Comparison of ENCODE assay signal across 16 cellular contexts in the genomic region with DNA sequence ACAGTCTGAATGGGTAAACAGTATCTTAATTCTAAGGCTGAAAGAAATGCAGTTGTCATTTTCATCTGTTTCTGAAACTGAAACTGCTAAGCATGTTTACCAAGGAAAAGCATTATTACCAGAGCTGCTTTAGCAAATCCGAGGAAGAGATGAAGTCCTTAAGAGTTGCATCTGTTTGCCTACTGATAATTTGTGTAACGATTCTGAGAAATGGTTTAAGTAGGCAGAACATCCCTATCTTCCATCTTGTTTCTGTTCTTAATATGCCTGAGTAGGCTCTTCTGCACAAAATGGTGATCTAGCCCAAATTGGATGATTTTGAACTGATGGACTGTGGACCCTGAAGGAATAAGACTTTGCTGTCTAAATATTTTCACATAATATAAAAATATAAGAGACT. TPM values are rescaled to one million over a fixed set of nuclear protein-coding genes. Genes with fewer than 3 reads are reported as not detected.
A peak's percentile ranks its signal among the peaks of the same experiment; 100 is the strongest.
DNase-seq lines count a peak whose midpoint lies in the region; ATAC-seq lines count a peak whose summit lies in the region.
"Had no signal": no experiment of that assay in that cellular context is flagged by ENCODE, and none has a peak within 500 bp of the region (broad histone marks: within the 10 kb centered on the region; RNA-seq: fewer than 3 reads in every experiment).

No MANE protein-coding gene starts in this region.

- peaks cover 21% of the 10 kb centered on the region for H3K4me1 Mint-ChIP-seq in activated CD8-positive, alpha-beta memory T cell treated with anti-CD3 and anti-CD28 coated beads, Interleukin-2, amount 10 ng/mL, durations not matched to agents 7 days and 5 days
- H3K4me1 Mint-ChIP-seq in activated T-helper 17 cell treated with anti-CD3 and anti-CD28 coated beads, Interleukin-2, amount 50 U/mL, for 72 hours, result peaks cover 2% of the 10 kb centered on the region

- H3K9me3 Mint-ChIP-seq in activated CD8-positive, alpha-beta memory T cell treated with anti-CD3 and anti-CD28 coated beads, Interleukin-2, amount 10 ng/mL, durations not matched to agents 7 days and 5 days (ENCODE audit: low read depth), result no peaks in the 10 kb centered on the region
- H3K9me3 Mint-ChIP-seq in activated T-helper 17 cell treated with anti-CD3 and anti-CD28 coated beads, Interleukin-2, amount 50 U/mL, for 72 hours, result no peaks in the 10 kb centered on the region
- H3K9me3 Mint-ChIP-seq: IgD-negative memory B cell had no signal

- no peak overlapping the region for H3K4me3 ChIP-seq in skeletal muscle tissue (ENCODE audit: low read length in 3 of 3)
- H3K4me3 ChIP-seq in effector memory CD4-positive, alpha-beta T cell (ENCODE audit: insufficient read depth, low read depth, low read length, poor library complexity, severe bottlenecking), result no peak overlapping the region
- H3K4me3 ChIP-seq: PC-9 had no signal

- no peak overlapping the region for H3K9ac ChIP-seq in skeletal muscle tissue (ENCODE audit: low read depth in 1 of 3, low read length in 3 of 3)

- H3K4me1 ChIP-seq in skeletal muscle tissue (ENCODE audit: control insufficient read depth in 3 of 3, insufficient read depth in 3 of 3, low read length in 3 of 3), result peaks cover 3 to 7% (median 4%) of the 10 kb centered on the region in 3 donors
- H3K4me1 ChIP-seq in effector memory CD4-positive, alpha-beta T cell (ENCODE audit: control insufficient read depth, insufficient read depth, low read length, poor library complexity, severe bottlenecking), result peaks cover 3% of the 10 kb centered on the region

- CTCF ChIA-PET in activated CD8-positive, alpha-beta memory T cell treated with anti-CD3 and anti-CD28 coated beads, Interleukin-2, amount 10 ng/mL, durations not matched to agents 7 days and 5 days (lab: Charles Lee), result no interaction called here

- no peak for DNase-seq in activated CD8-positive, alpha-beta memory T cell treated with anti-CD3 and anti-CD28 coated beads, Interleukin-2, amount 10 ng/mL, durations not matched to agents 7 days and 5 days
- no peak for DNase-seq in activated CD8-positive, alpha-beta memory T cell treated with anti-CD3 and anti-CD28 coated beads, Interleukin-2, amount 50 U/mL, for 48 hours
- DNase-seq in OCI-M1 (lab: John Stamatoyannopoulos, UW) (peak; percentile 83), HT-29 (ENCODE audit: low spot score) (no peak), AG08396 (ENCODE audit: low spot score) (no peak)
- no peak for DNase-seq in effector memory CD4-positive, alpha-beta T cell
- DNase-seq: COR-L47, HCEC 1CT, NCI-H187, NCI-H2171 treated with DMSO at 0.1 percent for 48 hours, NCI-H446 treated with DMSO at 0.1 percent for 48 hours, PC-9 had no signal

- peak overlapping the region; percentile 1 for H3K27ac ChIP-seq in skeletal muscle tissue (ENCODE audit: low read depth, low read length)
- no peak overlapping the region for H3K27ac ChIP-seq in effector memory CD4-positive, alpha-beta T cell (ENCODE audit: insufficient read depth, low read length, poor library complexity, severe bottlenecking)
- H3K27ac ChIP-seq: C4-2B, PC-9 had no signal

- no peak overlapping the region for H3K4me3 Mint-ChIP-seq in activated CD8-positive, alpha-beta memory T cell treated with anti-CD3 and anti-CD28 coated beads, Interleukin-2, amount 10 ng/mL, durations not matched to agents 7 days and 5 days
- no peak overlapping the region for H3K4me3 Mint-ChIP-seq in activated T-helper 17 cell treated with anti-CD3 and anti-CD28 coated beads, Interleukin-2, amount 50 U/mL, for 72 hours

- peaks cover 24% of the 10 kb centered on the region for H3K36me3 Mint-ChIP-seq in activated CD8-positive, alpha-beta memory T cell treated with anti-CD3 and anti-CD28 coated beads, Interleukin-2, amount 10 ng/mL, durations not matched to agents 7 days and 5 days
- H3K36me3 Mint-ChIP-seq in activated T-helper 17 cell treated with anti-CD3 and anti-CD28 coated beads, Interleukin-2, amount 50 U/mL, for 72 hours (ENCODE audit: low read depth), result peaks cover 50% of the 10 kb centered on the region

- peaks cover 0 to 9% (median 0%) of the 10 kb centered on the region in 3 donors for H3K36me3 ChIP-seq in skeletal muscle tissue (ENCODE audit: control insufficient read depth in 3 of 3, insufficient read depth in 3 of 3, low read length in 3 of 3)
- peaks cover 13% of the 10 kb centered on the region for H3K36me3 ChIP-seq in effector memory CD4-positive, alpha-beta T cell (ENCODE audit: control insufficient read depth, insufficient read depth, low read length)

- H3K9me3 ChIP-seq in skeletal muscle tissue (ENCODE audit: control insufficient read depth in 3 of 3, low read length in 3 of 3), result no peaks in the 10 kb centered on the region
- H3K9me3 ChIP-seq in effector memory CD4-positive, alpha-beta T cell (ENCODE audit: control insufficient read depth, low read length), result no peaks in the 10 kb centered on the region

- no peak for ATAC-seq in activated CD8-positive, alpha-beta memory T cell treated with anti-CD3 and anti-CD28 coated beads, Interleukin-2, amount 10 ng/mL, durations not matched to agents 7 days and 5 days
- ATAC-seq in activated T-helper 17 cell treated with anti-CD3 and anti-CD28 coated beads, Interleukin-2, amount 50 U/mL, for 72 hours (replicated peaks), result no peak

- no peaks in the 10 kb centered on the region for H3K27me3 ChIP-seq in skeletal muscle tissue (ENCODE audit: control insufficient read depth in 3 of 3, insufficient read depth in 3 of 3, low read length in 3 of 3)
- H3K27me3 ChIP-seq in effector memory CD4-positive, alpha-beta T cell (replicated peaks; ENCODE audit: control insufficient read depth, insufficient read depth, low read length, poor library complexity, severe bottlenecking), result no peaks in the 10 kb centered on the region

- peak overlapping the region; percentile 25 for H3K27ac Mint-ChIP-seq in activated CD8-positive, alpha-beta memory T cell treated with anti-CD3 and anti-CD28 coated beads, Interleukin-2, amount 10 ng/mL, durations not matched to agents 7 days and 5 days
- H3K27ac Mint-ChIP-seq in activated T-helper 17 cell treated with anti-CD3 and anti-CD28 coated beads, Interleukin-2, amount 50 U/mL, for 72 hours, result peak overlapping the region; percentile 24
- H3K27ac Mint-ChIP-seq: IgD-negative memory B cell had no signal

- H3K27me3 Mint-ChIP-seq in activated CD8-positive, alpha-beta memory T cell treated with anti-CD3 and anti-CD28 coated beads, Interleukin-2, amount 10 ng/mL, durations not matched to agents 7 days and 5 days, result no peaks in the 10 kb centered on the region
- no peaks in the 10 kb centered on the region for H3K27me3 Mint-ChIP-seq in activated T-helper 17 cell treated with anti-CD3 and anti-CD28 coated beads, Interleukin-2, amount 50 U/mL, for 72 hours
- H3K27me3 Mint-ChIP-seq: IgD-negative memory B cell had no signal

RNA-seq across cellular contexts. Expression of a gene that starts 34.9 kb away (rescaled TPM):
- total RNA-seq in activated CD8-positive, alpha-beta memory T cell treated with anti-CD3 and anti-CD28 coated beads, Interleukin-2, amount 10 ng/mL, durations not matched to agents 7 days and 5 days, result 100 to 1,000 TPM; 126 to 129 TPM
- 100 to 1,000 TPM in 1 of 2 donors, 10 to 100 TPM in 1; 51.5 to 112 TPM for total RNA-seq in activated T-helper 17 cell treated with anti-CD3 and anti-CD28 coated beads, Interleukin-2, amount 50 U/mL, for 72 hours
- total RNA-seq in skeletal muscle tissue, result 54.8 TPM
- total RNA-seq in HT-29 (2014; rRNA removed; shearing (Covaris generic)), result 94.6 and 115 TPM in 2 replicates
